9 cellular contexts compared by ENCODE assay signal in genomic region chr3:126982522-126983175, GRCh38. TPM values are rescaled to one million over a fixed set of nuclear protein-coding genes. Genes with fewer than 3 reads are reported as not detected.
DNase-seq lines count a peak whose midpoint lies in the region; ATAC-seq, FAIRE-seq and TF ChIP-seq lines count a peak whose summit lies in the region.
"Had no signal": no experiment of that assay in that cellular context is flagged by ENCODE, and none has a peak within 500 bp of the region (broad histone marks: within the 10 kb centered on the region; RNA-seq: fewer than 3 reads in every experiment).

Gene PLXNA1 (plus strand): TSS chr3:126983115. CDS start chr3:126988594, 5,479 bp downstream.

- peak within 1 kb of the TSS; percentile 41 for H3K27ac ChIP-seq in brain microvascular endothelial cell
- no peak within 1 kb of the TSS for H3K27ac ChIP-seq in iPS-20b (ENCODE audit: low read length)
- H3K27ac ChIP-seq in small intestine (ENCODE audit: low read depth in 1 of 2, low read length in 1 of 2): peak within 1 kb of the TSS; percentile 67 to 94

- H3K4me3 ChIP-seq in brain microvascular endothelial cell (ENCODE audit: low read depth, low read length) (peak within 1 kb of the TSS; percentile 69), iPS-20b (ENCODE audit: low read length) (peak within 1 kb of the TSS; percentile 64), small intestine (ENCODE audit: low read depth in 1 of 2, low read length in 2 of 2) (peak within 1 kb of the TSS; percentile 55 to 70)

- H3K27me3 ChIP-seq in brain microvascular endothelial cell (replicated peaks): no peaks in the 10 kb centered on the region
- H3K27me3 ChIP-seq in iPS-20b (ENCODE audit: insufficient read depth, low read length): peaks cover 25% of the 10 kb centered on the region
- H3K27me3 ChIP-seq in small intestine (ENCODE audit: control insufficient read depth in 2 of 2, insufficient read depth in 2 of 2, low read length in 2 of 2): no peaks in the 10 kb centered on the region

- DNase-seq in NCI-H2107 (lab: John Stamatoyannopoulos, UW) (peak; percentile 79), NCI-H2107 treated with DMSO at 0.1 percent for 48 hours (lab: John Stamatoyannopoulos, UW; ENCODE audit: unreplicated experiment) (no peak), NCI-H1694 treated with DMSO at 0.1 percent for 48 hours (lab: John Stamatoyannopoulos, UW) (peak; percentile 63), UCSD-AML1 (lab: John Stamatoyannopoulos, UW; ENCODE audit: unreplicated experiment) (peak; percentile 83), brain microvascular endothelial cell (peak; percentile 68), small intestine (peak; percentile 85)

- WGBS in small intestine, 3 donors: 0 to 1% (median 0%) methylated on average over 25 to 88 of the region's 88 CpGs

- H3K36me3 ChIP-seq in brain microvascular endothelial cell (replicated peaks) (no peaks in the 10 kb centered on the region), iPS-20b (ENCODE audit: insufficient read depth, low read depth, low read length) (no peaks in the 10 kb centered on the region), small intestine (ENCODE audit: control insufficient read depth in 2 of 2, insufficient read depth in 2 of 2, low read length in 2 of 2) (no peaks in the 10 kb centered on the region)

- ATAC-seq in HG02884 (IDR thresholded peaks at IDR 0.05; ENCODE audit: unreplicated experiment): peak; percentile 69

- peak; percentile 74 for TF ChIP-seq CTCF in brain microvascular endothelial cell (IDR thresholded peaks at IDR 0.05; ENCODE audit: low read depth, low read length, missing control alignments)

- H3K4me1 ChIP-seq in iPS-20b (ENCODE audit: insufficient read depth, low read length) (peaks cover 3% of the 10 kb centered on the region; the same call in 1 of the 2 replicates), small intestine (ENCODE audit: control insufficient read depth in 2 of 2, insufficient read depth in 1 of 2, low read depth in 1 of 2, low read length in 1 of 2) (no peaks in the 10 kb centered on the region)

- in situ Hi-C loops in brain microvascular endothelial cell (cut with HindIII; ENCODE audit: low pct_ligation_motif_present, low sequenced_read_pairs): no loop called here

- H3K9me3 ChIP-seq in iPS-20b (ENCODE audit: insufficient read depth, low read depth, low read length) (no peaks in the 10 kb centered on the region), small intestine (ENCODE audit: control insufficient read depth, low read depth) (no peaks in the 10 kb centered on the region)

- no peak for FAIRE-seq in small intestine (lab: Jason Lieb, UNC)
- FAIRE-seq: G401.6 had no signal

- peak within 1 kb of the TSS; percentile 53; the same call in 1 of the 2 replicates for H3K9ac ChIP-seq in iPS-20b (ENCODE audit: low read depth, low read length)

RNA-seq across cellular contexts. Expression of gene PLXNA1, which starts in this region (rescaled TPM):
- 1 to 10 TPM; 1.4 to 8.0 (median 4.7) TPM for polyA plus RNA-seq in small intestine
